1 cellular context compared by ENCODE assay signal in the genomic region with DNA sequence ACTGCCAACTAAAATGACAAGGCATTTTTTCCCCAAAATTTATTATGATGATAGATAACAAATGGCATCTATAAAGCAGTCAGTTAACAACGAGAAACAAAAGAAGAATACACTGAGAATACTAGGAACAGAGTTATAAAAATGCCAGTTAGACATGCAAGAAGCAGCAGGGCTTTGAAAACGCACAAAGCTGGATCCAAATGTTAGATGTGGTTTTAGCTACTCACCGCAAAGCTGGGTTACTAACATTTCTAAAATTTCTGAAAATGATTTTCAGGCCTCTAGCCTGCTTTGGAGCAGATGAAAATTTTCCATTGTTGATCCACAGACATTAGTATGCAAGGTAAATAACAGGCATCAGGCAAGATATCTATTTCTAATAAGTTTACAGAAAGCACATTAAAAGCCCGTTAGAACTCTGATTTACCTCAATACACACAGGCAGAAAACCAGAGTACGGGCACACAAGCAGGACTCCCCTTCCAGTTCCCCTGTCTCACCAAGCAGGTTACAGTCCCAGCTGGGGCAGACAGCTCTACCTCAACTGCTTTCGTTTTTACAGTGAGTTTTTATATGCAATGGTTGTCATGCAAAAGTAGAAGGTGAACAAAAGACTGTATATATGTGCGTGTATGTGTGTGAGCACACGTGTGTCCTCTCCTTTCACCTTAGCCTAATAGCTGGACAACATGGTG.
TF ChIP-seq lines count a peak whose summit lies in the region.

No MANE protein-coding gene starts in this region.

TF ChIP-seq in WTC11, 78 proteins besides CTCF, POLR2A, EP300 and RAD21:
- TF ChIP-seq, protein P1, sequence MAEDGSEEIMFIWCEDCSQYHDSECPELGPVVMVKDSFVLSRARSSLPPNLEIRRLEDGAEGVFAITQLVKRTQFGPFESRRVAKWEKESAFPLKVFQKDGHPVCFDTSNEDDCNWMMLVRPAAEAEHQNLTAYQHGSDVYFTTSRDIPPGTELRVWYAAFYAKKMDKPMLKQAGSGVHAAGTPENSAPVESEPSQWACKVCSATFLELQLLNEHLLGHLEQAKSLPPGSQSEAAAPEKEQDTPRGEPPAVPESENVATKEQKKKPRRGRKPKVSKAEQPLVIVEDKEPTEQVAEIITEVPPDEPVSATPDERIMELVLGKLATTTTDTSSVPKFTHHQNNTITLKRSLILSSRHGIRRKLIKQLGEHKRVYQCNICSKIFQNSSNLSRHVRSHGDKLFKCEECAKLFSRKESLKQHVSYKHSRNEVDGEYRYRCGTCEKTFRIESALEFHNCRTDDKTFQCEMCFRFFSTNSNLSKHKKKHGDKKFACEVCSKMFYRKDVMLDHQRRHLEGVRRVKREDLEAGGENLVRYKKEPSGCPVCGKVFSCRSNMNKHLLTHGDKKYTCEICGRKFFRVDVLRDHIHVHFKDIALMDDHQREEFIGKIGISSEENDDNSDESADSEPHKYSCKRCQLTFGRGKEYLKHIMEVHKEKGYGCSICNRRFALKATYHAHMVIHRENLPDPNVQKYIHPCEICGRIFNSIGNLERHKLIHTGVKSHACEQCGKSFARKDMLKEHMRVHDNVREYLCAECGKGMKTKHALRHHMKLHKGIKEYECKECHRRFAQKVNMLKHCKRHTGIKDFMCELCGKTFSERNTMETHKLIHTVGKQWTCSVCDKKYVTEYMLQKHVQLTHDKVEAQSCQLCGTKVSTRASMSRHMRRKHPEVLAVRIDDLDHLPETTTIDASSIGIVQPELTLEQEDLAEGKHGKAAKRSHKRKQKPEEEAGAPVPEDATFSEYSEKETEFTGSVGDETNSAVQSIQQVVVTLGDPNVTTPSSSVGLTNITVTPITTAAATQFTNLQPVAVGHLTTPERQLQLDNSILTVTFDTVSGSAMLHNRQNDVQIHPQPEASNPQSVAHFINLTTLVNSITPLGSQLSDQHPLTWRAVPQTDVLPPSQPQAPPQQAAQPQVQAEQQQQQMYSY (CRISPR knock-in tag; IDR thresholded peaks at IDR 0.05), result no peak
